8 cellular contexts compared by ENCODE assay signal in genomic region chr9:70418822-70419545, GRCh38. TPM values are rescaled to one million over a fixed set of nuclear protein-coding genes. Genes with fewer than 3 reads are reported as not detected.
A peak's percentile ranks its signal among the peaks of the same experiment; 100 is the strongest.
DNase-seq lines count a peak whose midpoint lies in the region; ATAC-seq and TF ChIP-seq lines count a peak whose summit lies in the region.

No MANE protein-coding gene starts in this region.

- peak overlapping the region; percentile 99 for H3K27ac ChIP-seq in hepatocyte

- no peaks in the 10 kb centered on the region for H3K9me3 ChIP-seq in hepatocyte (ENCODE audit: low read depth)

- under 1% methylated on average over 49 of the region's 65 CpGs for WGBS in hepatocyte (ENCODE audit: low lambda C conversion rate, missing lambda C conversion rate)

- peak overlapping the region; percentile 21 for H2AFZ ChIP-seq in hepatocyte

- H3K9me2 ChIP-seq in hepatocyte (replicated peaks; ENCODE audit: insufficient read depth): no peaks in the 10 kb centered on the region

- DNase-seq in NCI-H2029 (lab: John Stamatoyannopoulos, UW) (peak; percentile 89), T-helper 22 cell (ENCODE audit: low read depth) (peak; percentile 68), astrocyte of the hippocampus (ENCODE audit: low read depth, low spot score) (peak; percentile 99), hepatocyte (ENCODE audit: low spot score) (peak; percentile 96), retina (peak; percentile 90), HPDE6-E6E7 (ENCODE audit: extremely low spot score) (no peak)

- no peaks in the 10 kb centered on the region for H3K79me2 ChIP-seq in hepatocyte

- no peaks in the 10 kb centered on the region for H3K36me3 ChIP-seq in hepatocyte (replicated peaks; ENCODE audit: insufficient read depth, low read depth)

- H3K4me2 ChIP-seq in hepatocyte: peak overlapping the region; percentile 84

- no peaks in the 10 kb centered on the region for H3K27me3 ChIP-seq in hepatocyte

- H4K20me1 ChIP-seq in hepatocyte (ENCODE audit: insufficient read depth, poor library complexity, severe bottlenecking): no peaks in the 10 kb centered on the region

- no peak for TF ChIP-seq CTCF in hepatocyte (IDR thresholded peaks at IDR 0.05; ENCODE audit: poor library complexity)

- ATAC-seq in GM18499 (IDR thresholded peaks at IDR 0.05; ENCODE audit: insufficient read depth, unreplicated experiment) (peak; percentile 39), HG02970 (IDR thresholded peaks at IDR 0.05; ENCODE audit: low FRiP score, unreplicated experiment) (peak; percentile 54)

- H3K4me3 ChIP-seq in hepatocyte: peak overlapping the region; percentile 41

- peaks cover 21% of the 10 kb centered on the region for H3K4me1 ChIP-seq in hepatocyte (ENCODE audit: insufficient read depth)

RNA-seq across cellular contexts. Expression of gene KLF9, which starts 4.5 kb away (rescaled TPM):
- 29.4 and 31.9 TPM in 2 replicates for total RNA-seq in hepatocyte
- polyA plus RNA-seq in hepatocyte: 5.2 and 5.3 TPM in 2 replicates
